18 cellular contexts compared by ENCODE assay signal in genomic region chr10:48594799-48595198, GRCh38. TPM values are rescaled to one million over a fixed set of nuclear protein-coding genes. Genes with fewer than 3 reads are reported as not detected.
DNase-seq lines count a peak whose midpoint lies in the region; ATAC-seq lines count a peak whose summit lies in the region.
"Had no signal": no experiment of that assay in that cellular context is flagged by ENCODE, and none has a peak within 500 bp of the region (broad histone marks: within the 10 kb centered on the region; RNA-seq: fewer than 3 reads in every experiment).

No MANE protein-coding gene starts in this region.

- no peaks in the 10 kb centered on the region for H3K36me3 Mint-ChIP-seq in CD8-positive, alpha-beta memory T cell
- H3K36me3 Mint-ChIP-seq: activated naive CD8-positive, alpha-beta T cell treated with anti-CD3 and anti-CD28 coated beads, Interleukin-2, amount 10 ng/mL, durations not matched to agents 7 days and 5 days; naive thymus-derived CD8-positive, alpha-beta T cell had no signal

- no peak overlapping the region for H3K27ac Mint-ChIP-seq in CD8-positive, alpha-beta memory T cell
- H3K27ac Mint-ChIP-seq: activated CD4-positive, alpha-beta T cell treated with anti-CD3 and anti-CD28 coated beads, Interleukin-2, amount 10 ng/mL, durations not matched to agents 7 days and 5 days; activated naive CD8-positive, alpha-beta T cell treated with anti-CD3 and anti-CD28 coated beads, Interleukin-2, amount 10 ng/mL, durations not matched to agents 7 days and 5 days; activated T-cell treated with anti-CD3 and anti-CD28 coated beads, Interleukin-2, amount 50 U/mL, for 72 hours; effector memory CD8-positive, alpha-beta T cell; IgD-negative memory B cell had no signal

- ATAC-seq in HG02610 (IDR thresholded peaks at IDR 0.05; ENCODE audit: unreplicated experiment): no peak
- ATAC-seq: activated T-cell treated with anti-CD3 and anti-CD28 coated beads, Interleukin-2, amount 50 U/mL, for 72 hours; effector memory CD8-positive, alpha-beta T cell had no signal

- H3K9me3 ChIP-seq in CD8-positive, alpha-beta memory T cell (ENCODE audit: low read length): no peaks in the 10 kb centered on the region
- H3K9me3 ChIP-seq: SJCRH30 had no signal

- no peaks in the 10 kb centered on the region for H3K36me3 ChIP-seq in CD8-positive, alpha-beta memory T cell (ENCODE audit: insufficient read depth, low read length)
- H3K36me3 ChIP-seq: SJCRH30 had no signal

- peaks cover 5 to 6% of the 10 kb centered on the region in 2 donors for H3K27me3 Mint-ChIP-seq in CD8-positive, alpha-beta memory T cell

- no peak overlapping the region for H3K27ac ChIP-seq in CD8-positive, alpha-beta memory T cell (ENCODE audit: low read depth, low read length)
- H3K27ac ChIP-seq: SJCRH30 had no signal

- peak overlapping the region in 1 of 7 donors; percentile 32 for H3K4me3 Mint-ChIP-seq in CD8-positive, alpha-beta memory T cell
- H3K4me3 Mint-ChIP-seq: activated CD4-positive, alpha-beta T cell treated with anti-CD3 and anti-CD28 coated beads, Interleukin-2, amount 10 ng/mL, durations not matched to agents 7 days and 5 days; activated naive CD8-positive, alpha-beta T cell treated with anti-CD3 and anti-CD28 coated beads, Interleukin-2, amount 10 ng/mL, durations not matched to agents 7 days and 5 days; activated T-cell treated with anti-CD3 and anti-CD28 coated beads, Interleukin-2, amount 50 U/mL, for 72 hours; effector memory CD8-positive, alpha-beta T cell; IgD-negative memory B cell; naive thymus-derived CD8-positive, alpha-beta T cell had no signal

- no peaks in the 10 kb centered on the region for H3K27me3 ChIP-seq in CD8-positive, alpha-beta memory T cell (ENCODE audit: insufficient read depth, low read length, poor library complexity, severe bottlenecking)
- H3K27me3 ChIP-seq: SJCRH30 had no signal

- peak; percentile 3 for DNase-seq in NCI-H2196 (lab: John Stamatoyannopoulos, UW; ENCODE audit: unreplicated experiment)
- no peak for DNase-seq in NCI-H2196 treated with DMSO at 0.1 percent for 48 hours (lab: John Stamatoyannopoulos, UW; ENCODE audit: unreplicated experiment)
- peak; percentile 74 for DNase-seq in NCI-H187 treated with DMSO at 0.1 percent for 48 hours (lab: John Stamatoyannopoulos, UW)
- peak; percentile 48 for DNase-seq in ecto neural progenitor cell (ENCODE audit: low spot score)
- DNase-seq in smooth muscle cell of the brain vasculature (ENCODE audit: low read depth, low spot score): peak; percentile 32
- no peak for DNase-seq in NCI-H2029 treated with DMSO at 0.1 percent for 48 hours (lab: John Stamatoyannopoulos, UW)
- DNase-seq in CD8-positive, alpha-beta memory T cell: no peak
- DNase-seq: ACHN; activated CD4-positive, alpha-beta T cell treated with anti-CD3 and anti-CD28 coated beads, Interleukin-2, amount 10 ng/mL, durations not matched to agents 7 days and 5 days; activated naive CD8-positive, alpha-beta T cell treated with anti-CD3 and anti-CD28 coated beads, Interleukin-2, amount 10 ng/mL, durations not matched to agents 7 days and 5 days; activated T-cell treated with anti-CD3 and anti-CD28 coated beads, Interleukin-2, amount 50 U/mL, for 72 hours; Calu3; effector memory CD8-positive, alpha-beta T cell; naive thymus-derived CD8-positive, alpha-beta T cell; NCI-H1105; SJCRH30 had no signal

- CTCF ChIA-PET in CD8-positive, alpha-beta memory T cell (lab: Charles Lee): interaction anchor here (1.3 kb wide), 1 partner anchor 18 kb away, joined by 3 read pairs; no protein-coding TSS in a partner anchor

- no peaks in the 10 kb centered on the region for H3K4me1 ChIP-seq in CD8-positive, alpha-beta memory T cell (ENCODE audit: insufficient read depth, low read length)
- H3K4me1 ChIP-seq: SJCRH30 had no signal

- H3K4me1 Mint-ChIP-seq in CD8-positive, alpha-beta memory T cell: no peaks in the 10 kb centered on the region
- H3K4me1 Mint-ChIP-seq: activated CD4-positive, alpha-beta T cell treated with anti-CD3 and anti-CD28 coated beads, Interleukin-2, amount 10 ng/mL, durations not matched to agents 7 days and 5 days; naive thymus-derived CD8-positive, alpha-beta T cell had no signal

- POLR2A ChIA-PET in CD8-positive, alpha-beta memory T cell (lab: Charles Lee): no interaction called here

- no peaks in the 10 kb centered on the region for H3K9me3 Mint-ChIP-seq in CD8-positive, alpha-beta memory T cell
- H3K9me3 Mint-ChIP-seq: activated CD4-positive, alpha-beta T cell treated with anti-CD3 and anti-CD28 coated beads, Interleukin-2, amount 10 ng/mL, durations not matched to agents 7 days and 5 days; activated naive CD8-positive, alpha-beta T cell treated with anti-CD3 and anti-CD28 coated beads, Interleukin-2, amount 10 ng/mL, durations not matched to agents 7 days and 5 days; activated T-cell treated with anti-CD3 and anti-CD28 coated beads, Interleukin-2, amount 50 U/mL, for 72 hours; effector memory CD8-positive, alpha-beta T cell; IgD-negative memory B cell had no signal

- no peak overlapping the region for H3K4me3 ChIP-seq in CD8-positive, alpha-beta memory T cell (ENCODE audit: low read length)
- H3K4me3 ChIP-seq: SJCRH30 had no signal

RNA-seq across cellular contexts. Expression of gene ARHGAP22, which starts 10.1 kb away (rescaled TPM):
- total RNA-seq in CD8-positive, alpha-beta memory T cell: not detected
- polyA plus RNA-seq in CD8-positive, alpha-beta memory T cell: not detected
- total RNA-seq: activated CD4-positive, alpha-beta T cell treated with anti-CD3 and anti-CD28 coated beads, Interleukin-2, amount 10 ng/mL, durations not matched to agents 7 days and 5 days; activated T-cell treated with anti-CD3 and anti-CD28 coated beads, Interleukin-2, amount 50 U/mL, for 72 hours; SJCRH30 had no signal
- polyA plus RNA-seq: naive thymus-derived CD8-positive, alpha-beta T cell had no signal

Comparison
In these comparisons a context has a peak if more than half of its experiments do, and no peak if none do; other contexts are left out.
1. DNase-seq: peak in NCI-H2196 (single experiment), NCI-H187 treated with DMSO at 0.1 percent for 48 hours (single experiment), ecto neural progenitor cell (single experiment) and smooth muscle cell of the brain vasculature (single experiment); none in NCI-H2196 treated with DMSO at 0.1 percent for 48 hours (single experiment), NCI-H2029 treated with DMSO at 0.1 percent for 48 hours (single experiment) and CD8-positive, alpha-beta memory T cell (0 of 5).